In the genomic region with DNA sequence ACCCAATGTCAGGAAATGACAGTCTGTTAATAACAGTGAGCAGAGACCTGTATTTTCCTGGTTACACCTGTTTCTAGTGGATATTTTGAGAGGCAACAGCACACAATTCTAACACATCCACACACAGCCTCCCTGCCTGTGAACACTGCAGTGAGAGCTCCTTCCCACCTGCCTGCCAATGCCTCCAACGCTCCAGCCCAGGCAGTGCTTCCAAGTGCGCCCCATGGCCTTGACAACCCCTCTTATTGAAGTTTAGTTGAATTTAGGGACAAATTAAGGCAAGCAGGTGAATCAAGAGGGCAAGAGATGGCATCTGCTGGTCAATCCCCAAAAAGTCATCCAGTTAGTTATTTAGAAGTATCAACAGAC, we compare ENCODE assay signal across 7 cellular contexts. TPM values are rescaled to one million over a fixed set of nuclear protein-coding genes. Genes with fewer than 3 reads are reported as not detected.
DNase-seq lines count a peak whose midpoint lies in the region; ATAC-seq lines count a peak whose summit lies in the region.
"Had no signal": no experiment of that assay in that cellular context is flagged by ENCODE, and none has a peak within 500 bp of the region (broad histone marks: within the 10 kb centered on the region; RNA-seq: fewer than 3 reads in every experiment).

No MANE protein-coding gene starts in this region.

- peaks cover 35% of the 10 kb centered on the region for H3K36me3 ChIP-seq in CD8-positive, alpha-beta memory T cell (ENCODE audit: insufficient read depth, low read length)

- H3K4me3 Mint-ChIP-seq in CD8-positive, alpha-beta memory T cell, result peak overlapping the region in 6 of 7 donors; percentile 43 to 75 (median 68)
- H3K4me3 Mint-ChIP-seq in activated T-helper 17 cell treated with anti-CD3 and anti-CD28 coated beads, Interleukin-2, amount 50 U/mL, for 72 hours, result peak overlapping the region; percentile 67
- peak overlapping the region in 5 of 8 donors; percentile 23 to 82 (median 48) for H3K4me3 Mint-ChIP-seq in naive B cell

- H3K27ac Mint-ChIP-seq in CD8-positive, alpha-beta memory T cell, result peak overlapping the region; percentile 91 to 99 (median 98)
- peak overlapping the region; percentile 84 for H3K27ac Mint-ChIP-seq in activated T-helper 17 cell treated with anti-CD3 and anti-CD28 coated beads, Interleukin-2, amount 50 U/mL, for 72 hours
- H3K27ac Mint-ChIP-seq in naive B cell, result peak overlapping the region; percentile 21 to 95 (median 68)

- CTCF ChIA-PET in CD8-positive, alpha-beta memory T cell (lab: Charles Lee), result interaction anchor here (0.5 to 5.7 kb wide), 8 partner anchors 11 to 395 kb away, joined by 3 to 52 read pairs (median 5); a partner anchor contains a TSS

- peak overlapping the region; percentile 7 for H3K4me3 ChIP-seq in CD8-positive, alpha-beta memory T cell (ENCODE audit: low read length)
- H3K4me3 ChIP-seq: lung had no signal

- peak overlapping the region; percentile 57 for H3K27ac ChIP-seq in CD8-positive, alpha-beta memory T cell (ENCODE audit: low read depth, low read length)

- no peak for ATAC-seq in activated T-helper 17 cell treated with anti-CD3 and anti-CD28 coated beads, Interleukin-2, amount 50 U/mL, for 72 hours (replicated peaks)
- ATAC-seq in naive B cell (ENCODE audit: low read depth in 2 of 2), result no peak
- no peak for ATAC-seq in GM18867 (IDR thresholded peaks at IDR 0.05; ENCODE audit: unreplicated experiment)

- POLR2A ChIA-PET in CD8-positive, alpha-beta memory T cell (lab: Charles Lee), result interaction anchor here (1.5 to 5.8 kb wide), 4 partner anchors 12 to 43 kb away, joined by 4 to 51 read pairs (median 8); a partner anchor contains a TSS

- no peaks in the 10 kb centered on the region for H3K9me3 Mint-ChIP-seq in CD8-positive, alpha-beta memory T cell
- H3K9me3 Mint-ChIP-seq in activated T-helper 17 cell treated with anti-CD3 and anti-CD28 coated beads, Interleukin-2, amount 50 U/mL, for 72 hours, result no peaks in the 10 kb centered on the region
- H3K9me3 Mint-ChIP-seq in naive B cell, result no peaks in the 10 kb centered on the region

- H3K27me3 ChIP-seq in CD8-positive, alpha-beta memory T cell (ENCODE audit: insufficient read depth, low read length, poor library complexity, severe bottlenecking), result no peaks in the 10 kb centered on the region

- peaks cover 43 to 67% (median 43%) of the 10 kb centered on the region in 3 donors for H3K4me1 Mint-ChIP-seq in CD8-positive, alpha-beta memory T cell
- H3K4me1 Mint-ChIP-seq in activated T-helper 17 cell treated with anti-CD3 and anti-CD28 coated beads, Interleukin-2, amount 50 U/mL, for 72 hours, result peaks cover 27% of the 10 kb centered on the region
- H3K4me1 Mint-ChIP-seq in naive B cell, result peaks cover 12 to 35% (median 24%) of the 10 kb centered on the region in 3 donors

- peaks cover 9 to 64% (median 10%) of the 10 kb centered on the region in 3 donors for H3K36me3 Mint-ChIP-seq in CD8-positive, alpha-beta memory T cell
- peaks cover 86% of the 10 kb centered on the region for H3K36me3 Mint-ChIP-seq in activated T-helper 17 cell treated with anti-CD3 and anti-CD28 coated beads, Interleukin-2, amount 50 U/mL, for 72 hours (ENCODE audit: low read depth)
- H3K36me3 Mint-ChIP-seq in naive B cell, result peaks cover 7 to 18% of the 10 kb centered on the region in 2 donors

- H3K27me3 Mint-ChIP-seq in CD8-positive, alpha-beta memory T cell, result no peaks in the 10 kb centered on the region
- no peaks in the 10 kb centered on the region for H3K27me3 Mint-ChIP-seq in activated T-helper 17 cell treated with anti-CD3 and anti-CD28 coated beads, Interleukin-2, amount 50 U/mL, for 72 hours
- no peaks in the 10 kb centered on the region for H3K27me3 Mint-ChIP-seq in naive B cell

- H3K4me1 ChIP-seq in CD8-positive, alpha-beta memory T cell (ENCODE audit: insufficient read depth, low read length), result peaks cover 37% of the 10 kb centered on the region

- DNase-seq in CD8-positive, alpha-beta memory T cell, result peak in 1 of 5 donors; percentile 48
- DNase-seq in naive B cell, result no peak
- no peak for DNase-seq in MV-4-11 (lab: John Stamatoyannopoulos, UW)
- DNase-seq in NCI-H524 treated with DMSO at 0.1 percent for 48 hours (lab: John Stamatoyannopoulos, UW), result no peak

- H3K9me3 ChIP-seq in CD8-positive, alpha-beta memory T cell (ENCODE audit: low read length), result no peaks in the 10 kb centered on the region

RNA-seq across cellular contexts. Expression of a gene that starts 4.7 kb away (rescaled TPM):
- total RNA-seq in CD8-positive, alpha-beta memory T cell, result 10 to 100 TPM; 27.1 to 29.1 TPM
- polyA plus RNA-seq in CD8-positive, alpha-beta memory T cell, result 30.6 TPM
- 1 to 10 TPM; 7.3 to 7.4 TPM for total RNA-seq in activated T-helper 17 cell treated with anti-CD3 and anti-CD28 coated beads, Interleukin-2, amount 50 U/mL, for 72 hours
- polyA plus RNA-seq in naive B cell (ENCODE audit: low read depth in 6 of 6), result 1 to 10 TPM; 1.8 to 7.7 (median 3.5) TPM

RNA-seq across cellular contexts. Expression of a gene that starts 11.0 kb away (rescaled TPM):
- 10 to 100 TPM; 62.7 to 66.8 TPM for total RNA-seq in CD8-positive, alpha-beta memory T cell
- 37.1 TPM for polyA plus RNA-seq in CD8-positive, alpha-beta memory T cell
- total RNA-seq in activated T-helper 17 cell treated with anti-CD3 and anti-CD28 coated beads, Interleukin-2, amount 50 U/mL, for 72 hours, result 100 to 1,000 TPM in 1 of 2 donors, 10 to 100 TPM in 1; 99.1 to 144 TPM
- 10 to 100 TPM; 17.4 to 38.2 (median 20.0) TPM for polyA plus RNA-seq in naive B cell (ENCODE audit: low read depth in 6 of 6)

RNA-seq across cellular contexts. Expression of a gene that starts 11.2 kb away (rescaled TPM):
- 10 to 100 TPM; 43.6 to 44.6 TPM for total RNA-seq in CD8-positive, alpha-beta memory T cell
- polyA plus RNA-seq in CD8-positive, alpha-beta memory T cell, result 152 TPM
- 10 to 100 TPM; 31.6 to 35.7 TPM for total RNA-seq in activated T-helper 17 cell treated with anti-CD3 and anti-CD28 coated beads, Interleukin-2, amount 50 U/mL, for 72 hours
- polyA plus RNA-seq in naive B cell (ENCODE audit: low read depth in 6 of 6), result 100 to 1,000 TPM; 119 to 177 (median 143) TPM

RNA-seq across cellular contexts. Expression of a gene that starts 21.7 kb away (rescaled TPM):
- total RNA-seq in CD8-positive, alpha-beta memory T cell, result 100 to 1,000 TPM; 626 to 630 TPM
- polyA plus RNA-seq in CD8-positive, alpha-beta memory T cell, result 111 TPM
- 100 to 1,000 TPM; 254 to 438 TPM for total RNA-seq in activated T-helper 17 cell treated with anti-CD3 and anti-CD28 coated beads, Interleukin-2, amount 50 U/mL, for 72 hours
- 100 to 1,000 TPM in 4 of 6 donors, 10 to 100 TPM in 2; 70.5 to 144 (median 112) TPM for polyA plus RNA-seq in naive B cell (ENCODE audit: low read depth in 6 of 6)

RNA-seq across cellular contexts. Expression of a gene that starts 22.5 kb away (rescaled TPM):
- 10 to 100 TPM; 22.3 to 22.9 TPM for total RNA-seq in CD8-positive, alpha-beta memory T cell
- polyA plus RNA-seq in CD8-positive, alpha-beta memory T cell, result 28.4 TPM
- 10 to 100 TPM; 20.9 to 28.6 TPM for total RNA-seq in activated T-helper 17 cell treated with anti-CD3 and anti-CD28 coated beads, Interleukin-2, amount 50 U/mL, for 72 hours
- 10 to 100 TPM; 18.3 to 39.2 (median 23.2) TPM for polyA plus RNA-seq in naive B cell (ENCODE audit: low read depth in 6 of 6)
